8 cellular contexts compared by ENCODE assay signal in the genomic region with DNA sequence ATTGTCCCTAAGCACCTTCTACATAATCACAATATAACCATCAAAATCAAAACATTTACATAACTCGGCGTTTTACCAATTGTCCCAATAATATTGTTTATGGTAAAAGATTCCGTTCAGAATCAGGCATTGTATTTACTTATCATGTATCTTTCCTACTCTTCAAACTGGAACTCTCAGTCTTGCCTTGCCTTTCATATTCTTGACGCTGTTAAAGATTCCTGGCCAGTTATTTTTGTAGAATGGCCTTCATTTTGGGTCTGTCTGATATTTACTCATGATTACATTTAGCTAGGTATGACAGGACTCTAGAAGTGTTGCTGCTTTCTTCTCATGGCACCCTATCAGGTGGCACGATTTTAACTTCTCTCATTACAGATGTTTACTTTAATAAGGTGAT. TPM values are rescaled to one million over a fixed set of nuclear protein-coding genes. Genes with fewer than 3 reads are reported as not detected.
A peak's percentile ranks its signal among the peaks of the same experiment; 100 is the strongest.
DNase-seq lines count a peak whose midpoint lies in the region; ATAC-seq and TF ChIP-seq lines count a peak whose summit lies in the region.

No MANE protein-coding gene starts in this region.

- H3K36me3 Mint-ChIP-seq in CD4-positive, alpha-beta T cell (ENCODE audit: low read depth): peaks cover 9% of the 10 kb centered on the region
- H3K36me3 Mint-ChIP-seq in brain: no peaks in the 10 kb centered on the region
- no peaks in the 10 kb centered on the region for H3K36me3 Mint-ChIP-seq in neural crest cell (ENCODE audit: low read depth)

- CTCF ChIA-PET in CD4-positive, alpha-beta T cell (lab: Charles Lee): interaction anchor here (1.0 to 3.4 kb wide), 4 partner anchors 10 to 214 kb away, joined by 4 to 15 read pairs (median 5); partner anchors contain the start of gene HECTD1

- H3K4me1 Mint-ChIP-seq in CD4-positive, alpha-beta T cell (ENCODE audit: low read depth): peaks cover 33% of the 10 kb centered on the region
- H3K4me1 Mint-ChIP-seq in brain (peaks cover 37% of the 10 kb centered on the region), neural crest cell (peaks cover 34% of the 10 kb centered on the region)

- POLR2A ChIA-PET in CD4-positive, alpha-beta T cell (lab: Charles Lee): interaction anchor here (0.9 to 3.6 kb wide), 7 partner anchors 22 to 395 kb away, joined by 3 to 54 read pairs (median 9); partner anchors contain the start of genes AP4S1, DTD2, HECTD1 and NUBPL

- peak overlapping the region; percentile 99 for H3K4me3 Mint-ChIP-seq in CD4-positive, alpha-beta T cell
- H3K4me3 Mint-ChIP-seq in brain: peak overlapping the region; percentile 95 to 99 (median 97)
- peak overlapping the region; percentile 97 for H3K4me3 Mint-ChIP-seq in neural crest cell

- H3K9me3 Mint-ChIP-seq in CD4-positive, alpha-beta T cell: no peaks in the 10 kb centered on the region
- no peaks in the 10 kb centered on the region for H3K9me3 Mint-ChIP-seq in brain
- no peaks in the 10 kb centered on the region for H3K9me3 Mint-ChIP-seq in neural crest cell

- intact Hi-C loops in CD4-positive, alpha-beta T cell (cut with DNase I, micrococcal nuclease): loop anchor here (2.0 to 10.0 kb wide), 4 partner anchors 36 to 784 kb away; partner anchors contain the start of genes DTD2 (in 2 of the 2), HECTD1 (in 2 of the 2), NUBPL (in 1 of the 2) and RNU6-7 (in 1 of the 2)

- no peak overlapping the region for H3K27ac ChIP-seq in CD4-positive, alpha-beta T cell (ENCODE audit: low read depth, low read length)
- peak overlapping the region; percentile 39 for H3K27ac ChIP-seq in KOPT-K1 (ENCODE audit: low read depth, low read length, poor library complexity, severe bottlenecking)

- no peaks in the 10 kb centered on the region for H3K36me3 ChIP-seq in KOPT-K1 (ENCODE audit: insufficient read depth, low read length)

- DNase-seq in CD4-positive, alpha-beta T cell: no peak
- no peak for DNase-seq in neural crest cell (ENCODE audit: low read depth, low spot score)

- no peaks in the 10 kb centered on the region for H3K27me3 Mint-ChIP-seq in CD4-positive, alpha-beta T cell
- H3K27me3 Mint-ChIP-seq in brain (peaks cover 6% of the 10 kb centered on the region), neural crest cell (ENCODE audit: low read depth) (no peaks in the 10 kb centered on the region)

- no peak for TF ChIP-seq CTCF in CD4-positive, alpha-beta T cell (IDR thresholded peaks at IDR 0.05)
- no peak for TF ChIP-seq CTCF in brain (conservative IDR thresholded peaks at IDR 0.05)
- no peak for TF ChIP-seq CTCF in neural crest cell (conservative IDR thresholded peaks at IDR 0.05)

- no peaks in the 10 kb centered on the region for H3K27me3 ChIP-seq in CD4-positive, alpha-beta T cell (ENCODE audit: control insufficient read depth, insufficient read depth, low read length)

- no peaks in the 10 kb centered on the region for H3K9me3 ChIP-seq in CD4-positive, alpha-beta T cell (ENCODE audit: control insufficient read depth, low read length)
- H3K9me3 ChIP-seq in KOPT-K1 (ENCODE audit: insufficient read depth, low read length, poor library complexity, severe bottlenecking): no peaks in the 10 kb centered on the region

- no peak for ATAC-seq in CD4-positive, alpha-beta T cell (ENCODE audit: poor library complexity)
- ATAC-seq in HG02642 (IDR thresholded peaks at IDR 0.05; ENCODE audit: poor library complexity, unreplicated experiment): no peak
- ATAC-seq in GM18907 (IDR thresholded peaks at IDR 0.05; ENCODE audit: unreplicated experiment): no peak
- ATAC-seq in GM21381 (IDR thresholded peaks at IDR 0.05; ENCODE audit: unreplicated experiment): no peak
- no peak for ATAC-seq in HG02610 (IDR thresholded peaks at IDR 0.05; ENCODE audit: unreplicated experiment)

- H3K27ac Mint-ChIP-seq in CD4-positive, alpha-beta T cell: peak overlapping the region; percentile 89
- H3K27ac Mint-ChIP-seq in brain (peak overlapping the region; percentile 69 to 97 (median 91)), neural crest cell (ENCODE audit: unreplicated experiment) (no peak overlapping the region)

RNA-seq across cellular contexts. Expression of gene HEATR5A, which starts 0.8 kb away (rescaled TPM):
- 1 to 10 TPM; 5.2 to 5.5 TPM for total RNA-seq in CD4-positive, alpha-beta T cell
- 6.7 TPM for polyA plus RNA-seq in brain (ENCODE audit: insufficient read depth, low read depth, low replicate concordance)
- 32.2 and 32.6 TPM in 2 replicates for total RNA-seq in neural crest cell

RNA-seq across cellular contexts. Expression of gene DTD2, which starts 36.1 kb away (rescaled TPM):
- 1 to 10 TPM; 4.6 to 5.7 TPM for total RNA-seq in CD4-positive, alpha-beta T cell
- 7.6 TPM for polyA plus RNA-seq in brain (ENCODE audit: insufficient read depth, low read depth, low replicate concordance)
- 35.0 and 37.0 TPM in 2 replicates for total RNA-seq in neural crest cell
